Comparison of ENCODE assay signal across 1 cellular context in the genomic region with DNA sequence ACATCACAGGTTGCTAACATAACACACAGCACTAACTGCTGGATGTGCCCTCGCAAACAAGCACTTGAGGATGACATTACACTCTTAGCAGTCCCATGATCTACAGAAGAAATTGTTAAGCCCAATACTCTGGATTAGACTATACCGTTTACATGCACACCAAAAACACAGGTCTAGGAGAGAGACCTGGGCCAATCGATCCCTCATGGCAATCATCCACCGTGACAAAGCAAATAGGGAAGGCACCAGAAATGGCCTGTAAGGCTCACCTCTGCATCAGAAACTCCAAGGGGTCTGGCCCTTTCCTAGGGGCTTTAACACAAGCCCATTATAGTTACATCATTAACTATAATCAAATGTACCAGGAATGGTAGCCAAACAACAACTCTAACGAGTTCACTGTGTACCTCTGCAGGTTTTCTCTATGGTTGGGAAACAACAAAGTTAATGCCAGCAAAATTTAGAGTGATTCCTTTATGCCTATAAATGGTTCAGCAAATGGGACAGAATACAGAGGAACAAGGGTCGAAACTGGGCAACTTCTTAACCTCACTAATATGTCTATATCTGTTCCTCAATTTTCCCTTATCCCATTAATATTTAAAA.
A peak's percentile ranks its signal among the peaks of the same experiment; 100 is the strongest.
TF ChIP-seq lines count a peak whose summit lies in the region.

No MANE protein-coding gene starts in this region.

TF ChIP-seq in K562, 482 proteins besides CTCF, POLR2A, EP300 and RAD21 (continued from another document):
- TF ChIP-seq, protein P1, sequence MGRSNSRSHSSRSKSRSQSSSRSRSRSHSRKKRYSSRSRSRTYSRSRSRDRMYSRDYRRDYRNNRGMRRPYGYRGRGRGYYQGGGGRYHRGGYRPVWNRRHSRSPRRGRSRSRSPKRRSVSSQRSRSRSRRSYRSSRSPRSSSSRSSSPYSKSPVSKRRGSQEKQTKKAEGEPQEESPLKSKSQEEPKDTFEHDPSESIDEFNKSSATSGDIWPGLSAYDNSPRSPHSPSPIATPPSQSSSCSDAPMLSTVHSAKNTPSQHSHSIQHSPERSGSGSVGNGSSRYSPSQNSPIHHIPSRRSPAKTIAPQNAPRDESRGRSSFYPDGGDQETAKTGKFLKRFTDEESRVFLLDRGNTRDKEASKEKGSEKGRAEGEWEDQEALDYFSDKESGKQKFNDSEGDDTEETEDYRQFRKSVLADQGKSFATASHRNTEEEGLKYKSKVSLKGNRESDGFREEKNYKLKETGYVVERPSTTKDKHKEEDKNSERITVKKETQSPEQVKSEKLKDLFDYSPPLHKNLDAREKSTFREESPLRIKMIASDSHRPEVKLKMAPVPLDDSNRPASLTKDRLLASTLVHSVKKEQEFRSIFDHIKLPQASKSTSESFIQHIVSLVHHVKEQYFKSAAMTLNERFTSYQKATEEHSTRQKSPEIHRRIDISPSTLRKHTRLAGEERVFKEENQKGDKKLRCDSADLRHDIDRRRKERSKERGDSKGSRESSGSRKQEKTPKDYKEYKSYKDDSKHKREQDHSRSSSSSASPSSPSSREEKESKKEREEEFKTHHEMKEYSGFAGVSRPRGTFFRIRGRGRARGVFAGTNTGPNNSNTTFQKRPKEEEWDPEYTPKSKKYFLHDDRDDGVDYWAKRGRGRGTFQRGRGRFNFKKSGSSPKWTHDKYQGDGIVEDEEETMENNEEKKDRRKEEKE (IDR thresholded peaks at IDR 0.05; ENCODE audit: borderline replicate concordance in 1 of 2, control insufficient read depth in 1 of 2, low read depth in 2 of 2, low read length in 1 of 2): no peak
- TF ChIP-seq, protein P2, sequence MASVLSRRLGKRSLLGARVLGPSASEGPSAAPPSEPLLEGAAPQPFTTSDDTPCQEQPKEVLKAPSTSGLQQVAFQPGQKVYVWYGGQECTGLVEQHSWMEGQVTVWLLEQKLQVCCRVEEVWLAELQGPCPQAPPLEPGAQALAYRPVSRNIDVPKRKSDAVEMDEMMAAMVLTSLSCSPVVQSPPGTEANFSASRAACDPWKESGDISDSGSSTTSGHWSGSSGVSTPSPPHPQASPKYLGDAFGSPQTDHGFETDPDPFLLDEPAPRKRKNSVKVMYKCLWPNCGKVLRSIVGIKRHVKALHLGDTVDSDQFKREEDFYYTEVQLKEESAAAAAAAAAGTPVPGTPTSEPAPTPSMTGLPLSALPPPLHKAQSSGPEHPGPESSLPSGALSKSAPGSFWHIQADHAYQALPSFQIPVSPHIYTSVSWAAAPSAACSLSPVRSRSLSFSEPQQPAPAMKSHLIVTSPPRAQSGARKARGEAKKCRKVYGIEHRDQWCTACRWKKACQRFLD (CRISPR knock-in tag; IDR thresholded peaks at IDR 0.05): 0 out of 2 replicates have a peak, but pooled peaks have one; percentile 20
- TF ChIP-seq GTF2A2 (tag; IDR thresholded peaks at IDR 0.05) (no peak), ELF1 (tag; IDR thresholded peaks at IDR 0.05) (no peak), WHSC1 (IDR thresholded peaks at IDR 0.05; ENCODE audit: low read length) (peak; percentile 12), NCOR1 (IDR thresholded peaks at IDR 0.05) (no peak), ZNF57 (CRISPR knock-in tag; IDR thresholded peaks at IDR 0.05) (no peak)
- TF ChIP-seq, protein P3, sequence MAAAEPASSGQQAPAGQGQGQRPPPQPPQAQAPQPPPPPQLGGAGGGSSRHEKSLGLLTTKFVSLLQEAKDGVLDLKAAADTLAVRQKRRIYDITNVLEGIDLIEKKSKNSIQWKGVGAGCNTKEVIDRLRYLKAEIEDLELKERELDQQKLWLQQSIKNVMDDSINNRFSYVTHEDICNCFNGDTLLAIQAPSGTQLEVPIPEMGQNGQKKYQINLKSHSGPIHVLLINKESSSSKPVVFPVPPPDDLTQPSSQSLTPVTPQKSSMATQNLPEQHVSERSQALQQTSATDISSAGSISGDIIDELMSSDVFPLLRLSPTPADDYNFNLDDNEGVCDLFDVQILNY (CRISPR knock-in tag; IDR thresholded peaks at IDR 0.05): no peak
- TF ChIP-seq, protein P4, sequence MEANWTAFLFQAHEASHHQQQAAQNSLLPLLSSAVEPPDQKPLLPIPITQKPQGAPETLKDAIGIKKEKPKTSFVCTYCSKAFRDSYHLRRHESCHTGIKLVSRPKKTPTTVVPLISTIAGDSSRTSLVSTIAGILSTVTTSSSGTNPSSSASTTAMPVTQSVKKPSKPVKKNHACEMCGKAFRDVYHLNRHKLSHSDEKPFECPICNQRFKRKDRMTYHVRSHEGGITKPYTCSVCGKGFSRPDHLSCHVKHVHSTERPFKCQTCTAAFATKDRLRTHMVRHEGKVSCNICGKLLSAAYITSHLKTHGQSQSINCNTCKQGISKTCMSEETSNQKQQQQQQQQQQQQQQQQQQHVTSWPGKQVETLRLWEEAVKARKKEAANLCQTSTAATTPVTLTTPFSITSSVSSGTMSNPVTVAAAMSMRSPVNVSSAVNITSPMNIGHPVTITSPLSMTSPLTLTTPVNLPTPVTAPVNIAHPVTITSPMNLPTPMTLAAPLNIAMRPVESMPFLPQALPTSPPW (CRISPR knock-in tag; IDR thresholded peaks at IDR 0.05): no peak
- TF ChIP-seq, protein P5, sequence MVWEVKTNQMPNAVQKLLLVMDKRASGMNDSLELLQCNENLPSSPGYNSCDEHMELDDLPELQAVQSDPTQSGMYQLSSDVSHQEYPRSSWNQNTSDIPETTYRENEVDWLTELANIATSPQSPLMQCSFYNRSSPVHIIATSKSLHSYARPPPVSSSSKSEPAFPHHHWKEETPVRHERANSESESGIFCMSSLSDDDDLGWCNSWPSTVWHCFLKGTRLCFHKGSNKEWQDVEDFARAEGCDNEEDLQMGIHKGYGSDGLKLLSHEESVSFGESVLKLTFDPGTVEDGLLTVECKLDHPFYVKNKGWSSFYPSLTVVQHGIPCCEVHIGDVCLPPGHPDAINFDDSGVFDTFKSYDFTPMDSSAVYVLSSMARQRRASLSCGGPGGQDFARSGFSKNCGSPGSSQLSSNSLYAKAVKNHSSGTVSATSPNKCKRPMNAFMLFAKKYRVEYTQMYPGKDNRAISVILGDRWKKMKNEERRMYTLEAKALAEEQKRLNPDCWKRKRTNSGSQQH (CRISPR knock-in tag; IDR thresholded peaks at IDR 0.05): no peak
